9 cellular contexts compared by ENCODE assay signal in the genomic region with DNA sequence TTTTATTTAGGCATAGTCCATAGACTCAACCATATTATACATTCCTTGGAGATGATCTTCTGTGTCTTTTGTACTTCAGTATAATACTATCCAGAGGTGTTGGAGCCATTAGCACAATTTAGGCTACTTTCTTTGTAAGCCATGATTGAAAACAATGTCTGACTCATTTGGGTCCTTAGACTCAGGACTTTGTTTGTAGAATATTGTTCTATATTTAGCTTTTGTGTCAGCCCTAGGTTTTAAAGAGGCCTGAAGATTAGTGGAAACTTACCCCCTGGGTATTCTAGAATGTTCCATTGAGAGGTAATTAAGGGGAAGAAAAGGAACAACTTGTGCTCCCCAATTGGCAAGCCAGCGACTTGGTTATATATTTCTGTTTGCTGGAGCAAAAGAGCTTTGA.
DNase-seq lines count a peak whose midpoint lies in the region; ATAC-seq and TF ChIP-seq lines count a peak whose summit lies in the region.
"Had no signal": no experiment of that assay in that cellular context is flagged by ENCODE, and none has a peak within 500 bp of the region (broad histone marks: within the 10 kb centered on the region; RNA-seq: fewer than 3 reads in every experiment).

No MANE protein-coding gene starts in this region.

- no peak overlapping the region for H3K23ac ChIP-seq in mesenchymal stem cell (ENCODE audit: low read length in 2 of 2)

- no peak overlapping the region for H3K4ac ChIP-seq in mesenchymal stem cell (ENCODE audit: low read depth in 1 of 2, low read length in 2 of 2)

- DNase-seq in heart left ventricle (no peak), cardiac septum (ENCODE audit: low spot score) (no peak), mammary epithelial cell (no peak), mesenchymal stem cell (peak; percentile 24), vagina (ENCODE audit: extremely low spot score in 2 of 2) (no peak), NCI-H82 (lab: John Stamatoyannopoulos, UW) (no peak), SK-N-DZ (ENCODE audit: low spot score) (no peak)
- DNase-seq: GOT3 had no signal

- peaks cover 1% of the 10 kb centered on the region for H3K79me1 ChIP-seq in mesenchymal stem cell (replicated peaks; ENCODE audit: low read length, poor library complexity, severe bottlenecking)

- H2BK12ac ChIP-seq in mesenchymal stem cell (ENCODE audit: low read length in 2 of 2): no peak overlapping the region

- in situ Hi-C loops in mammary epithelial cell (cut with MboI; ENCODE audit: low sequenced_read_pairs in 2 of 2): loop anchor here (5.0 to 25.0 kb wide), 4 partner anchors 45 to 355 kb away; no protein-coding TSS in a partner anchor

- intact Hi-C loops in heart left ventricle (cut with DNase I) (loop anchor here in 9 of 10 donors (2.0 to 10.0 kb wide), 12 partner anchors 55 to 350 kb away; partner anchors contain the start of gene NHS (in 5 of the 9)), cardiac septum (cut with DNase I) (loop anchor here (5.0 kb wide), 3 partner anchors 55 to 350 kb away; partner anchors contain the start of gene NHS), mammary epithelial cell (cut with micrococcal nuclease) (no loop called here), vagina (cut with DNase I) (no loop called here)

- TF ChIP-seq CTCF in heart left ventricle (IDR thresholded peaks at IDR 0.05) (no peak), mammary epithelial cell (conservative IDR thresholded peaks at IDR 0.05 in 1 of 2, IDR thresholded peaks at IDR 0.05 in 1 of 2; ENCODE audit: extremely low read depth in 1 of 2, insufficient read depth in 1 of 2, low read depth in 1 of 2, low read length in 2 of 2) (no peak), vagina (IDR thresholded peaks at IDR 0.05) (no peak)

- no peak overlapping the region for H2BK15ac ChIP-seq in mesenchymal stem cell (ENCODE audit: low read depth, poor library complexity, severe bottlenecking)

- H3K4me2 ChIP-seq in mammary epithelial cell (ENCODE audit: insufficient read depth, low read depth, low read length) (peak overlapping the region; percentile 64), mesenchymal stem cell (ENCODE audit: low read length, poor library complexity, severe bottlenecking) (no peak overlapping the region)

- H3K36me3 ChIP-seq in heart left ventricle (no peaks in the 10 kb centered on the region), mammary epithelial cell (ENCODE audit: insufficient read depth, low read length) (no peaks in the 10 kb centered on the region), mesenchymal stem cell (ENCODE audit: control insufficient read depth in 1 of 2, insufficient read depth in 2 of 2, low read depth in 1 of 2, low read length in 2 of 2) (no peaks in the 10 kb centered on the region), vagina (no peaks in the 10 kb centered on the region)

- peaks cover 15% of the 10 kb centered on the region for H3K79me2 ChIP-seq in mammary epithelial cell (ENCODE audit: insufficient read depth, low read length)

- WGBS in heart left ventricle, 4 donors: 14 to 61% (median 44%) methylated on average over 1 of the region's 1 CpG
- WGBS in mammary epithelial cell (ENCODE audit: low coverage, missing lambda C conversion rate): 54% methylated on average over 1 of the region's 1 CpG
- WGBS in mesenchymal stem cell: no CpG with 5 or more reads among the region's 1 CpG

- peak overlapping the region in 6 of 12 donors; percentile 3 to 72 (median 41) for H3K27ac ChIP-seq in heart left ventricle
- peak overlapping the region; percentile 18 for H3K27ac ChIP-seq in mammary epithelial cell (ENCODE audit: insufficient read depth, low read depth, low read length)
- H3K27ac ChIP-seq in mesenchymal stem cell (ENCODE audit: low read length, poor library complexity, severe bottlenecking): peak overlapping the region; percentile 82
- H3K27ac ChIP-seq in vagina: peak overlapping the region; percentile 18

- H3K9ac ChIP-seq in mammary epithelial cell (ENCODE audit: insufficient read depth, low read length) (no peak overlapping the region), mesenchymal stem cell (ENCODE audit: low read length) (peak overlapping the region; percentile 76)

- H3K4me3 ChIP-seq in heart left ventricle: peak overlapping the region in 2 of 12 donors; percentile 33 to 43
- no peak overlapping the region for H3K4me3 ChIP-seq in mammary epithelial cell (replicated peaks in 1 of 3; ENCODE audit: insufficient read depth in 1 of 3, low read depth in 2 of 3, low read length in 3 of 3)
- peak overlapping the region in 1 of 2 experiments; percentile 70 for H3K4me3 ChIP-seq in mesenchymal stem cell (ENCODE audit: insufficient read depth in 1 of 2, low read depth in 1 of 2, low read length in 2 of 2)
- no peak overlapping the region for H3K4me3 ChIP-seq in vagina

- CTCF ChIA-PET in mammary epithelial cell (lab: Charles Lee; ENCODE audit: low non-redundant PET): interaction anchor here (0.6 to 0.7 kb wide), 3 partner anchors 215 to 766 kb away, joined by 3 to 4 read pairs (median 4); no protein-coding TSS in a partner anchor

- no peaks in the 10 kb centered on the region for H4K20me1 ChIP-seq in mammary epithelial cell (ENCODE audit: insufficient read depth, low read length)

- no peak for TF ChIP-seq POLR2A in heart left ventricle (IDR thresholded peaks at IDR 0.05)
- no peak for TF ChIP-seq POLR2A in vagina (IDR thresholded peaks at IDR 0.05)

- no TSS peak for BruUV-seq in mammary epithelial cell (replicated peaks; lab: Mats Ljungman, UMichigan)

- H3K18ac ChIP-seq in mesenchymal stem cell (ENCODE audit: low read depth in 1 of 2, low read length in 2 of 2): no peak overlapping the region

- H3K9me3 ChIP-seq in heart left ventricle: no peaks in the 10 kb centered on the region
- no peaks in the 10 kb centered on the region for H3K9me3 ChIP-seq in mammary epithelial cell (replicated peaks; ENCODE audit: insufficient read depth, low read length)
- H3K9me3 ChIP-seq in mesenchymal stem cell (ENCODE audit: control insufficient read depth, low read length): no peaks in the 10 kb centered on the region
- no peaks in the 10 kb centered on the region for H3K9me3 ChIP-seq in vagina

- peaks cover 0 to 19% (median 2%) of the 10 kb centered on the region in 12 donors for H3K4me1 ChIP-seq in heart left ventricle
- H3K4me1 ChIP-seq in mammary epithelial cell (ENCODE audit: insufficient read depth, low read length): peaks cover 41% of the 10 kb centered on the region
- H3K4me1 ChIP-seq in mesenchymal stem cell (ENCODE audit: control insufficient read depth, insufficient read depth, low read depth, low read length): peaks cover 10% of the 10 kb centered on the region
- H3K4me1 ChIP-seq in vagina: no peaks in the 10 kb centered on the region

- H4K91ac ChIP-seq in mesenchymal stem cell (ENCODE audit: low read length): no peak overlapping the region

- H2BK120ac ChIP-seq in mesenchymal stem cell (ENCODE audit: low read depth, low read length): no peak overlapping the region

- H2BK5ac ChIP-seq in mesenchymal stem cell (ENCODE audit: low read depth, low read length, poor library complexity, severe bottlenecking): no peak overlapping the region

- peak in 3 of 4 donors; percentile 51 to 73 (median 68) for ATAC-seq in heart left ventricle
- ATAC-seq in HG02623 (IDR thresholded peaks at IDR 0.05; ENCODE audit: unreplicated experiment): no peak

- H2AFZ ChIP-seq in mammary epithelial cell (ENCODE audit: low read depth, low read length): no peak overlapping the region
- no peak overlapping the region for H2AFZ ChIP-seq in mesenchymal stem cell (ENCODE audit: low read depth, low read length)

- H2AK5ac ChIP-seq in mesenchymal stem cell (ENCODE audit: low read length, severe bottlenecking): no peak overlapping the region

- dilution Hi-C loops in mammary epithelial cell (cut with HindIII; ENCODE audit: low sequenced_read_pairs): loop anchor here (5.0 kb wide), 1 partner anchor 35 kb away; no protein-coding TSS in a partner anchor

- H3K27me3 ChIP-seq in heart left ventricle (peaks cover 0 to 4% (median 0%) of the 10 kb centered on the region in 9 donors), mammary epithelial cell (ENCODE audit: insufficient read depth, low read length) (no peaks in the 10 kb centered on the region), mesenchymal stem cell (ENCODE audit: control insufficient read depth in 1 of 2, insufficient read depth in 1 of 2, low read length in 2 of 2) (peaks cover 0 to 9% of the 10 kb centered on the region in 2 experiments), vagina (no peaks in the 10 kb centered on the region)

- H4K8ac ChIP-seq in mesenchymal stem cell (ENCODE audit: low read length): no peak overlapping the region

- H3K14ac ChIP-seq in mesenchymal stem cell (ENCODE audit: low read length in 2 of 2): no peak overlapping the region

Comparison
In these comparisons a context has a peak if more than half of its experiments do, and no peak if none do; other contexts are left out.
1. intact Hi-C loops: an anchor here in heart left ventricle (2.0 to 10.0 kb wide) and cardiac septum (5.0 kb wide); none called in mammary epithelial cell and vagina.